ENCODE assay signal across 8 cellular contexts in genomic region chr20:47500554-47500953, GRCh38. TPM values are rescaled to one million over a fixed set of nuclear protein-coding genes. Genes with fewer than 3 reads are reported as not detected.
DNase-seq lines count a peak whose midpoint lies in the region; ATAC-seq and TF ChIP-seq lines count a peak whose summit lies in the region.

No MANE protein-coding gene starts in this region.

- intact Hi-C loops in HCT116 (cut with micrococcal nuclease) = loop anchor here (5.0 to 10.0 kb wide), 5 partner anchors 77 to 296 kb away; no protein-coding TSS in a partner anchor
- intact Hi-C loops in natural killer cell (cut with micrococcal nuclease) = loop anchor here (5.0 to 10.0 kb wide), 2 partner anchors 122 to 146 kb away; partner anchors contain the start of gene ZMYND8

- TF ChIP-seq CTCF in HCT116 (IDR thresholded peaks at IDR 0.05 in 2 of 3, conservative IDR thresholded peaks at IDR 0.05 in 1 of 3; ENCODE audit: borderline replicate concordance in 1 of 3, insufficient read depth in 1 of 3, low read depth in 2 of 3, low read length in 2 of 3) (no peak), natural killer cell (IDR thresholded peaks at IDR 0.05) (no peak)

- H3K4me1 Mint-ChIP-seq in CD4-positive, CD25-positive, alpha-beta regulatory T cell = peaks cover 14 to 44% (median 29%) of the 10 kb centered on the region in 4 donors
- H3K4me1 Mint-ChIP-seq in activated naive CD8-positive, alpha-beta T cell treated with anti-CD3 and anti-CD28 coated beads for 36 hours = peaks cover 37% of the 10 kb centered on the region
- peaks cover 27 to 34% of the 10 kb centered on the region in 2 donors for H3K4me1 Mint-ChIP-seq in natural killer cell

- no peaks in the 10 kb centered on the region for H4K20me1 ChIP-seq in HCT116 (ENCODE audit: insufficient read depth)

- peak overlapping the region; percentile 87 for H3K9ac ChIP-seq in HCT116 (ENCODE audit: low read length)

- no peaks in the 10 kb centered on the region for H3K27me3 Mint-ChIP-seq in CD4-positive, CD25-positive, alpha-beta regulatory T cell
- peaks cover 3% of the 10 kb centered on the region for H3K27me3 Mint-ChIP-seq in activated naive CD8-positive, alpha-beta T cell treated with anti-CD3 and anti-CD28 coated beads for 36 hours
- no peaks in the 10 kb centered on the region for H3K27me3 Mint-ChIP-seq in natural killer cell (ENCODE audit: low read depth in 2 of 2)

- H3K9me3 ChIP-seq in CD4-positive, CD25-positive, alpha-beta regulatory T cell (ENCODE audit: control insufficient read depth in 2 of 2, low read length in 2 of 2) = no peaks in the 10 kb centered on the region
- no peaks in the 10 kb centered on the region for H3K9me3 ChIP-seq in HCT116 (ENCODE audit: control insufficient read depth in 1 of 2, insufficient read depth in 1 of 2, low read depth in 1 of 2, low read length in 2 of 2)

- peak overlapping the region; percentile 77 for H3K4me3 ChIP-seq in CD4-positive, CD25-positive, alpha-beta regulatory T cell (ENCODE audit: low read depth, low read length)
- H3K4me3 ChIP-seq in HCT116 (replicated peaks in 1 of 2; ENCODE audit: low read depth in 1 of 2, low read length in 2 of 2) = peak overlapping the region; percentile 86 to 87

- H2AFZ ChIP-seq in HCT116 (ENCODE audit: low read depth, low read length, poor library complexity, severe bottlenecking) = no peak overlapping the region

- no peak overlapping the region for H3K27ac ChIP-seq in CD4-positive, CD25-positive, alpha-beta regulatory T cell (ENCODE audit: insufficient read depth, low read length, poor library complexity, severe bottlenecking)
- peak overlapping the region; percentile 70; the same call in 1 of the 2 replicates for H3K27ac ChIP-seq in HCT116 (ENCODE audit: low read depth, low read length)

- H3K9me2 ChIP-seq in HCT116 (ENCODE audit: insufficient read depth) = no peaks in the 10 kb centered on the region

- H3K36me3 Mint-ChIP-seq in CD4-positive, CD25-positive, alpha-beta regulatory T cell = no peaks in the 10 kb centered on the region
- H3K36me3 Mint-ChIP-seq in activated naive CD8-positive, alpha-beta T cell treated with anti-CD3 and anti-CD28 coated beads for 36 hours = peaks cover 42% of the 10 kb centered on the region
- H3K36me3 Mint-ChIP-seq in natural killer cell = no peaks in the 10 kb centered on the region

- H3K4me3 Mint-ChIP-seq in CD4-positive, CD25-positive, alpha-beta regulatory T cell = peak overlapping the region; percentile 97 to 100 (median 99)
- H3K4me3 Mint-ChIP-seq in activated naive CD8-positive, alpha-beta T cell treated with anti-CD3 and anti-CD28 coated beads for 36 hours = peak overlapping the region; percentile 99
- H3K4me3 Mint-ChIP-seq in natural killer cell = peak overlapping the region; percentile 98

- TF ChIP-seq POLR2A in HCT116 (IDR thresholded peaks at IDR 0.05; ENCODE audit: borderline replicate concordance, extremely low read depth, insufficient read depth, insufficient read length) = no peak

- TF ChIP-seq RAD21 in HCT116 (IDR thresholded peaks at IDR 0.05; ENCODE audit: low read depth) = no peak

- H3K4me2 ChIP-seq in HCT116 (ENCODE audit: low read length) = peak overlapping the region; percentile 86

- no TSS peak for BruUV-seq in HCT116 (replicated peaks; lab: Mats Ljungman, UMichigan)

- peaks cover 0 to 1% (median 0%) of the 10 kb centered on the region in 7 donors for H3K9me3 Mint-ChIP-seq in CD4-positive, CD25-positive, alpha-beta regulatory T cell
- peaks cover 3% of the 10 kb centered on the region for H3K9me3 Mint-ChIP-seq in activated naive CD8-positive, alpha-beta T cell treated with anti-CD3 and anti-CD28 coated beads for 36 hours
- H3K9me3 Mint-ChIP-seq in natural killer cell = no peaks in the 10 kb centered on the region

- CTCF ChIA-PET in HCT116 (lab: Charles Lee) = interaction anchor here (2.0 kb wide), 1 partner anchor 120 kb away, joined by 13 read pairs; no protein-coding TSS in a partner anchor

- POLR2A ChIA-PET in HCT116 (lab: Charles Lee) = interaction anchor here (1.2 to 1.5 kb wide), 2 partner anchors 47 to 115 kb away, joined by 4 to 7 read pairs; no protein-coding TSS in a partner anchor

- ATAC-seq in CD4-positive, CD25-positive, alpha-beta regulatory T cell (ENCODE audit: low read depth in 2 of 2) = no peak
- no peak for ATAC-seq in HCT116
- no peak for ATAC-seq in natural killer cell

- RAD21 ChIA-PET in HCT116 (lab: Charles Lee; ENCODE audit: low non-redundant PET in 1 of 2, low total read pairs in 2 of 2, uncharacterized antibody in 2 of 2, unreplicated experiment in 2 of 2) = no interaction called here

- H3K27ac Mint-ChIP-seq in CD4-positive, CD25-positive, alpha-beta regulatory T cell = peak overlapping the region in 2 of 3 donors; percentile 94 to 97
- H3K27ac Mint-ChIP-seq in activated naive CD8-positive, alpha-beta T cell treated with anti-CD3 and anti-CD28 coated beads for 36 hours = peak overlapping the region; percentile 91
- H3K27ac Mint-ChIP-seq in natural killer cell = peak overlapping the region; percentile 91 to 98

- no peaks in the 10 kb centered on the region for H3K27me3 ChIP-seq in CD4-positive, CD25-positive, alpha-beta regulatory T cell (ENCODE audit: control insufficient read depth, insufficient read depth, low read length)
- H3K27me3 ChIP-seq in HCT116 (ENCODE audit: insufficient read depth, low read length) = no peaks in the 10 kb centered on the region

- H3K79me2 ChIP-seq in HCT116 (ENCODE audit: insufficient read depth, low read length) = peaks cover 36% of the 10 kb centered on the region

- H3K4me1 ChIP-seq in CD4-positive, CD25-positive, alpha-beta regulatory T cell (ENCODE audit: control insufficient read depth, insufficient read depth, low read length, poor library complexity, severe bottlenecking) = peaks cover 35% of the 10 kb centered on the region
- peaks cover 19 to 27% of the 10 kb centered on the region in 2 experiments; a peak in 3 of 4 replicates for H3K4me1 ChIP-seq in HCT116 (ENCODE audit: control insufficient read depth in 1 of 2, insufficient read depth in 2 of 2, low read length in 2 of 2)

- no peaks in the 10 kb centered on the region for H3K36me3 ChIP-seq in CD4-positive, CD25-positive, alpha-beta regulatory T cell (ENCODE audit: control insufficient read depth, insufficient read depth, low read length)
- no peaks in the 10 kb centered on the region for H3K36me3 ChIP-seq in HCT116 (ENCODE audit: control insufficient read depth in 1 of 2, insufficient read depth in 2 of 2, low read length in 2 of 2)

- DNase-seq in CD4-positive, CD25-positive, alpha-beta regulatory T cell = no peak
- no peak for DNase-seq in HCT116 (ENCODE audit: low read depth, low spot score)
- DNase-seq in activated naive CD8-positive, alpha-beta T cell treated with anti-CD3 and anti-CD28 coated beads for 36 hours = no peak
- no peak for DNase-seq in natural killer cell
- DNase-seq in NCI-H1105 (lab: John Stamatoyannopoulos, UW) = no peak
- no peak for DNase-seq in NCI-H524 (lab: John Stamatoyannopoulos, UW)
- DNase-seq in HT-29 (ENCODE audit: low spot score) = no peak
- no peak for DNase-seq in NCI-H526 treated with DMSO at 0.1 percent for 48 hours (lab: John Stamatoyannopoulos, UW)

TF ChIP-seq in HCT116, 20 proteins besides CTCF, POLR2A, EP300 and RAD21 (continues in another document):
- TF ChIP-seq CBX3 (IDR thresholded peaks at IDR 0.05; ENCODE audit: low read depth) = no peak
- TF ChIP-seq ATF3 (IDR thresholded peaks at IDR 0.05) = no peak
- no peak for TF ChIP-seq ZFX (IDR thresholded peaks at IDR 0.05)
- no peak for TF ChIP-seq JUND (IDR thresholded peaks at IDR 0.05)
- TF ChIP-seq SIN3A (IDR thresholded peaks at IDR 0.05; ENCODE audit: low read depth) = no peak
- no peak for TF ChIP-seq POLR2AphosphoS5 (IDR thresholded peaks at IDR 0.05; ENCODE audit: low read depth, low read length)
- TF ChIP-seq ZBTB33 (IDR thresholded peaks at IDR 0.05; ENCODE audit: extremely low read depth, insufficient replicate concordance, low read length) = no peak

RNA-seq across cellular contexts. Expression of gene NCOA3, which starts 1.1 kb away (rescaled TPM):
- total RNA-seq in CD4-positive, CD25-positive, alpha-beta regulatory T cell = 86.6 TPM
- 10 to 100 TPM; 21.4 to 32.3 (median 24.0) TPM for polyA plus RNA-seq in CD4-positive, CD25-positive, alpha-beta regulatory T cell
- total RNA-seq in HCT116 (2021; ENCODE audit: unreplicated experiment) (25.9 TPM), natural killer cell (10 to 100 TPM; 44.3 to 63.3 (median 57.8) TPM)
- polyA plus RNA-seq in HCT116 (2012) = 10.0 and 11.8 TPM in 2 replicates
- total RNA-seq in activated naive CD8-positive, alpha-beta T cell treated with anti-CD3 and anti-CD28 coated beads for 36 hours = 10 to 100 TPM; 58.1 to 66.4 TPM
- total RNA-seq in HT-29 (2014; rRNA removed; shearing (Covaris generic)) = 14.9 and 16.3 TPM in 2 replicates
